In the genomic region with DNA sequence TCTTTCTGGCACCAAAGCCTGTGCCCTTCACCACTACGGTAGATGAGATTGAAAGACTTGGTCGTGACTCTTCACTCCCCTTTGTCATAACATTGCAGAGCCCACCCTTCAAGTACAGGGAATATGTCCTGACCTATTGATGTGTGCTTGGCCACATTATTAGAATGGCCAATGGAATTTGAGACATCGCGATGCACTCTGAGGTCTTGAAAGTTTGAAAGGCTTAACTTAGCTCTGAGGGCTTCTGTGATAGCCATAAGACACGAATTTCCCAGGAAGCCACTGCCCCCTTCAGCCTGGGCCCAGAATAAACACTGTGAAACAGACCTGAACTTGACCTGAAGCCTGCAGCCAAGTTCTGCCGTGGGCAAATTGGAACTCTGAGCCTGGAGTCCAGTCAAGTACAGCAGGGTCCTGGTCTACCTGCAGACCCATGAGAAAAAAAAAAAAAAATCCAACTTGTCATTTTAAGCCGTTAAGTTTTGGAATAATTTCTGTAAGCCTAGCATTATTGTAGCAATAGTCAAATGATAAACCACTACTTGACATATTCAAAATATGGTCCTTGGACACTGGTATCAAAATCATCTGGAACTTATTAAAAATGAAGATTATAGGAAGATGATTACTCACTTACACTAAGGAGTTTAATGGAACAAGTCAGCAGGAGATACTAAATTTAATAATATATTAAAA, we compare ENCODE assay signal across 8 cellular contexts. TPM values are rescaled to one million over a fixed set of nuclear protein-coding genes. Genes with fewer than 3 reads are reported as not detected.
DNase-seq lines count a peak whose midpoint lies in the region; ATAC-seq, FAIRE-seq and TF ChIP-seq lines count a peak whose summit lies in the region.

No MANE protein-coding gene starts in this region.

- H3K4me1 ChIP-seq in ascending aorta (no peaks in the 10 kb centered on the region), hepatocyte (ENCODE audit: insufficient read depth) (no peaks in the 10 kb centered on the region), small intestine (ENCODE audit: control insufficient read depth in 2 of 2, insufficient read depth in 1 of 2, low read depth in 1 of 2, low read length in 1 of 2) (no peaks in the 10 kb centered on the region)

- no peaks in the 10 kb centered on the region for H3K79me2 ChIP-seq in hepatocyte

- peak; percentile 45 to 47 for DNase-seq in NCI-H446 (lab: John Stamatoyannopoulos, UW)
- DNase-seq in NCI-H446 treated with DMSO at 0.1 percent for 48 hours (lab: John Stamatoyannopoulos, UW) = no peak
- peak; percentile 47 for DNase-seq in HFFc6
- peak; percentile 38 for DNase-seq in NCI-H82 treated with DMSO at 0.1 percent for 48 hours (lab: John Stamatoyannopoulos, UW; ENCODE audit: unreplicated experiment)
- DNase-seq in ascending aorta (ENCODE audit: low spot score in 2 of 2) = peak in 1 of 2 donors; percentile 80
- DNase-seq in hepatocyte (ENCODE audit: low spot score) = peak; percentile 74
- peak; percentile 78 for DNase-seq in small intestine

- H3K36me3 ChIP-seq in ascending aorta = no peaks in the 10 kb centered on the region
- no peaks in the 10 kb centered on the region for H3K36me3 ChIP-seq in hepatocyte (replicated peaks; ENCODE audit: insufficient read depth, low read depth)
- H3K36me3 ChIP-seq in small intestine (ENCODE audit: control insufficient read depth in 2 of 2, insufficient read depth in 2 of 2, low read length in 2 of 2) = no peaks in the 10 kb centered on the region

- H3K4me1 Mint-ChIP-seq in HFFc6 (ENCODE audit: low read depth) = peaks cover 6% of the 10 kb centered on the region

- H3K27ac ChIP-seq in ascending aorta = no peak overlapping the region
- H3K27ac ChIP-seq in hepatocyte = no peak overlapping the region
- no peak overlapping the region for H3K27ac ChIP-seq in small intestine (ENCODE audit: low read depth in 1 of 2, low read length in 1 of 2)

- intact Hi-C loops in ascending aorta (cut with DNase I) = loop anchor here (2.0 to 5.0 kb wide), 3 partner anchors 160 to 385 kb away; partner anchors contain the start of gene REV3L

- no peaks in the 10 kb centered on the region for H3K9me3 Mint-ChIP-seq in HFFc6

- no peaks in the 10 kb centered on the region; the same call in 1 of the 2 replicates for H3K27me3 Mint-ChIP-seq in HFFc6 (ENCODE audit: insufficient read depth)

- H3K27me3 ChIP-seq in ascending aorta (no peaks in the 10 kb centered on the region), hepatocyte (no peaks in the 10 kb centered on the region), small intestine (ENCODE audit: control insufficient read depth in 2 of 2, insufficient read depth in 2 of 2, low read length in 2 of 2) (no peaks in the 10 kb centered on the region)

- no peak overlapping the region for H3K4me3 Mint-ChIP-seq in HFFc6

- no peak overlapping the region for H2AFZ ChIP-seq in hepatocyte

- FAIRE-seq in small intestine (lab: Jason Lieb, UNC) = no peak

- no peak for ATAC-seq in HG03520 (IDR thresholded peaks at IDR 0.05; ENCODE audit: unreplicated experiment)

- H3K27ac Mint-ChIP-seq in HFFc6 = no peak overlapping the region; the same call in 1 of the 2 replicates

- no peaks in the 10 kb centered on the region for H4K20me1 ChIP-seq in hepatocyte (ENCODE audit: insufficient read depth, poor library complexity, severe bottlenecking)

- TF ChIP-seq CTCF in HFFc6 (IDR thresholded peaks at IDR 0.05) = peak; percentile 75
- TF ChIP-seq CTCF in ascending aorta (IDR thresholded peaks at IDR 0.05) = peak; percentile 51 to 69 (median 59)
- peak; percentile 60 for TF ChIP-seq CTCF in hepatocyte (IDR thresholded peaks at IDR 0.05; ENCODE audit: poor library complexity)

- 45% methylated on average over 7 of the region's 7 CpGs for WGBS in hepatocyte (ENCODE audit: low lambda C conversion rate, missing lambda C conversion rate)
- 27 to 35% (median 28%) methylated on average over 7 of the region's 7 CpGs for WGBS in small intestine, 3 donors

- no peak overlapping the region for H3K4me3 ChIP-seq in ascending aorta
- H3K4me3 ChIP-seq in hepatocyte = no peak overlapping the region
- H3K4me3 ChIP-seq in small intestine (ENCODE audit: low read depth in 1 of 2, low read length in 2 of 2) = no peak overlapping the region

- no peaks in the 10 kb centered on the region for H3K36me3 Mint-ChIP-seq in HFFc6 (ENCODE audit: low read depth)

- H3K4me2 ChIP-seq in hepatocyte = no peak overlapping the region

- no peaks in the 10 kb centered on the region for H3K9me2 ChIP-seq in hepatocyte (replicated peaks; ENCODE audit: insufficient read depth)

- H3K9me3 ChIP-seq in ascending aorta (no peaks in the 10 kb centered on the region), hepatocyte (ENCODE audit: low read depth) (no peaks in the 10 kb centered on the region), small intestine (ENCODE audit: control insufficient read depth, low read depth) (no peaks in the 10 kb centered on the region)

RNA-seq across cellular contexts. Expression of gene TRAF3IP2, which starts 36.9 kb away (rescaled TPM):
- 10 to 100 TPM; 28.9 to 47.0 (median 40.2) TPM for total RNA-seq in HFFc6 (2021; fragmentation: NEBNext Ultra II Directional; extraction: Animal tissue kit (Norgen Biotek cat#: 25700))
- total RNA-seq in ascending aorta (31.3 TPM), hepatocyte (26.0 and 31.1 TPM in 2 replicates)
- polyA plus RNA-seq in hepatocyte (21.9 and 22.2 TPM in 2 replicates), small intestine (10 to 100 TPM; 40.4 to 50.0 (median 40.9) TPM)
